In genomic region chr21:30306821-30307330, GRCh38 we compare ENCODE assay signal across 18 cellular contexts. TPM values are rescaled to one million over a fixed set of nuclear protein-coding genes. Genes with fewer than 3 reads are reported as not detected.
A peak's percentile ranks its signal among the peaks of the same experiment; 100 is the strongest.
DNase-seq lines count a peak whose midpoint lies in the region; ATAC-seq and TF ChIP-seq lines count a peak whose summit lies in the region.
"Had no signal": no experiment of that assay in that cellular context is flagged by ENCODE, and none has a peak within 500 bp of the region (broad histone marks: within the 10 kb centered on the region; RNA-seq: fewer than 3 reads in every experiment).

No MANE protein-coding gene starts in this region.

- H3K27ac ChIP-seq in VCaP (peak overlapping the region; percentile 58), caudate nucleus (ENCODE audit: low read depth, low read length) (no peak overlapping the region)

- TF ChIP-seq CTCF in VCaP (conservative IDR thresholded peaks at IDR 0.05), result no peak
- TF ChIP-seq CTCF in progenitor cell of endocrine pancreas (IDR thresholded peaks at IDR 0.05; ENCODE audit: unreplicated experiment), result no peak

- H3K27me3 Mint-ChIP-seq in progenitor cell of endocrine pancreas, result no peaks in the 10 kb centered on the region
- H3K27me3 Mint-ChIP-seq: B cell had no signal

- DNase-seq in NCI-H2081 (lab: John Stamatoyannopoulos, UW), result peak; percentile 25 to 29
- DNase-seq in NCI-H2081 treated with DMSO at 0.1 percent for 48 hours (lab: John Stamatoyannopoulos, UW), result no peak
- DNase-seq in NCI-H1092 treated with DMSO at 0.1 percent for 48 hours (lab: John Stamatoyannopoulos, UW), result peak; percentile 74
- DNase-seq in progenitor cell of endocrine pancreas (ENCODE audit: low spot score, unreplicated experiment), result no peak
- DNase-seq in caudate nucleus (lab: John Stamatoyannopoulos, UW), result no peak
- DNase-seq in kidney glomerular epithelial cell (lab: John Stamatoyannopoulos, UW), result no peak
- DNase-seq: DMS153, HCEC 1CT, NCI-H187 treated with DMSO at 0.1 percent for 48 hours, NCI-H510A had no signal

- ATAC-seq in HG03025 (IDR thresholded peaks at IDR 0.05; ENCODE audit: low FRiP score, unreplicated experiment), result no peak
- ATAC-seq: GM12878, GM23338, K562, Panc1 had no signal

- no peak overlapping the region for H3K4me3 Mint-ChIP-seq in progenitor cell of endocrine pancreas (ENCODE audit: low read depth)
- H3K4me3 Mint-ChIP-seq: B cell, GM23338 had no signal

- no peaks in the 10 kb centered on the region for H3K9me3 Mint-ChIP-seq in progenitor cell of endocrine pancreas (ENCODE audit: low read depth)
- H3K9me3 Mint-ChIP-seq: GM23338 had no signal

- no peaks in the 10 kb centered on the region for H3K36me3 Mint-ChIP-seq in progenitor cell of endocrine pancreas (ENCODE audit: insufficient read depth)

- H3K4me1 Mint-ChIP-seq in progenitor cell of endocrine pancreas (ENCODE audit: low read depth), result no peaks in the 10 kb centered on the region
- H3K4me1 Mint-ChIP-seq: B cell, GM23338 had no signal

- peak overlapping the region; percentile 46 for H3K27ac Mint-ChIP-seq in progenitor cell of endocrine pancreas
- H3K27ac Mint-ChIP-seq: B cell, GM23338 had no signal

RNA-seq across cellular contexts. Expression of gene KRTAP26-1, which starts 13.2 kb away (rescaled TPM):
- not detected in 2 replicates for total RNA-seq in progenitor cell of endocrine pancreas
- total RNA-seq: A172, B cell, GM12878, GM23338, K562 had no signal

RNA-seq across cellular contexts. Expression of gene KRTAP25-1, which starts 17.6 kb away (rescaled TPM):
- total RNA-seq in progenitor cell of endocrine pancreas, result not detected in 2 replicates
- total RNA-seq: A172, B cell, GM12878, GM23338, K562 had no signal

RNA-seq across cellular contexts. Expression of gene KRTAP24-1, which starts 24.1 kb away (rescaled TPM):
- total RNA-seq in progenitor cell of endocrine pancreas, result not detected in 2 replicates
- total RNA-seq: A172, B cell, GM12878, GM23338, K562 had no signal

RNA-seq across cellular contexts. Expression of gene KRTAP27-1, which starts 30.6 kb away (rescaled TPM):
- not detected in 2 replicates for total RNA-seq in progenitor cell of endocrine pancreas
- total RNA-seq: A172, B cell, GM12878, GM23338, K562 had no signal

RNA-seq across cellular contexts. Expression of gene KRTAP23-1, which starts 41.5 kb away (rescaled TPM):
- not detected in 2 replicates for total RNA-seq in progenitor cell of endocrine pancreas
- total RNA-seq: A172, B cell, GM12878, GM23338, K562 had no signal

Comparison
In these comparisons a context has a peak if more than half of its experiments do, and no peak if none do; other contexts are left out.
1. DNase-seq: peak in NCI-H2081 (2 of 2) and NCI-H1092 treated with DMSO at 0.1 percent for 48 hours (single experiment); none in NCI-H2081 treated with DMSO at 0.1 percent for 48 hours (single experiment), progenitor cell of endocrine pancreas (single experiment), caudate nucleus (0 of 61) and kidney glomerular epithelial cell (single experiment).